In genomic region chr20:33808388-33808787, GRCh38 we compare ENCODE assay signal across 26 cellular contexts.
"Had no signal": no experiment of that assay in that cellular context is flagged by ENCODE, and none has a peak within 500 bp of the region (broad histone marks: within the 10 kb centered on the region; RNA-seq: fewer than 3 reads in every experiment).

No MANE protein-coding gene starts in this region.

- H3K27ac Mint-ChIP-seq: effector memory CD8-positive, alpha-beta T cell; endodermal cell; mesothelial cell of epicardium had no signal

- ATAC-seq: effector memory CD8-positive, alpha-beta T cell; esophagus mucosa; gastrocnemius medialis; heart right ventricle; left cardiac atrium; left lung; left ventricle myocardium superior; lower lobe of right lung; mucosa of descending colon had no signal

- H3K27ac ChIP-seq: coronary artery, epithelial cell of prostate, esophagus squamous epithelium, gastrocnemius medialis, heart right ventricle, left lung, lower lobe of right lung had no signal

- H3K36me3 Mint-ChIP-seq: mesothelial cell of epicardium had no signal

- H3K4me3 ChIP-seq: coronary artery, esophagus squamous epithelium, gastrocnemius medialis, heart right ventricle, left lung, lower lobe of right lung, mucosa of descending colon had no signal

- H3K27me3 ChIP-seq: esophagus squamous epithelium, gastrocnemius medialis, heart right ventricle, left lung had no signal

- H3K27me3 Mint-ChIP-seq: effector memory CD8-positive, alpha-beta T cell had no signal

- H3K36me3 ChIP-seq: esophagus squamous epithelium, gastrocnemius medialis, heart right ventricle, left lung, lower lobe of right lung had no signal

- DNase-seq: effector CD8-positive, alpha-beta T cell; effector memory CD8-positive, alpha-beta T cell; endodermal cell; erythroblast; esophagus squamous epithelium; foreskin fibroblast; foreskin melanocyte; gastrocnemius medialis; glutamatergic neuron; head of caudate nucleus; heart right ventricle; hippocampal formation; left cardiac atrium; left ventricle myocardium superior; lower lobe of right lung; mesenchymal stem cell; mucosa of descending colon had no signal

- H3K9me3 Mint-ChIP-seq: effector memory CD8-positive, alpha-beta T cell; endodermal cell; mesothelial cell of epicardium had no signal

- H3K4me3 Mint-ChIP-seq: effector memory CD8-positive, alpha-beta T cell; endodermal cell; mesothelial cell of epicardium had no signal

- H3K9me3 ChIP-seq: esophagus squamous epithelium, gastrocnemius medialis, heart right ventricle, left lung, lower lobe of right lung, mucosa of descending colon had no signal

- FAIRE-seq: colon, endometrium, islet of Langerhans, keratinocyte had no signal
